In the genomic region with DNA sequence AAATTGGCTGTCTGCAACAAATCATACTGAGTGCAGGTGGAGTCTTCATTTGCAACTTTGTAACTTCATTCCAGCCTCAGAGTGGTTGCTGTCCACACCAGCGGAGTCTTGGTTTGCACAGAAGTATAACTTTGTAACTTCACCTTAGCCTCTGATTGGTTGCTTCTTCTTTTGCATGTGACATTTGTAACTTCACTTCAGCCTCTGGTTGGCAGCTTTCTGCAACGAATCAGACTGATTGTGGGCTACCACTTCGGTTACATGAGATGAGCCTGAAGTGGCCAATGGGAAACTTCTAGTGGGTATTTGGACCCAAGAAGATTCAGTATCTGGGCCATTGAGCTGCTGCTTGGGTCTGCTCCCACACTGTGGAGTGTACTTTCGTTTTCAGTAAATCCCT, we compare ENCODE assay signal across 2 cellular contexts.
TF ChIP-seq lines count a peak whose summit lies in the region.

No MANE protein-coding gene starts in this region.

TF ChIP-seq in SK-N-SH, 30 proteins besides CTCF, POLR2A, EP300 and RAD21 (continued from another document):
- peak; percentile 41; the same call in 1 of the 2 replicates for TF ChIP-seq REST (IDR thresholded peaks at IDR 0.05; ENCODE audit: low read depth, low read length)

TF ChIP-seq in SK-N-SH treated with all-trans-retinoic acid at 6 μM for 48 hours, 23 proteins besides CTCF, POLR2A, EP300 and RAD21 (continued from another document):
- TF ChIP-seq CSRNP3 (CRISPR knock-in tag; IDR thresholded peaks at IDR 0.05) = no peak
- TF ChIP-seq TSHZ2 (CRISPR knock-in tag; IDR thresholded peaks at IDR 0.05) = no peak
- TF ChIP-seq TCF4 (CRISPR knock-in tag; IDR thresholded peaks at IDR 0.05; ENCODE audit: borderline replicate concordance) = no peak
- no peak for TF ChIP-seq CSDC2 (CRISPR knock-in tag; IDR thresholded peaks at IDR 0.05)
- no peak for TF ChIP-seq ISL1 (CRISPR knock-in tag; IDR thresholded peaks at IDR 0.05)
